Comparison of ENCODE assay signal across 2 cellular contexts in genomic region chr11:4068962-4069361, GRCh38.
TF ChIP-seq lines count a peak whose summit lies in the region.

No MANE protein-coding gene starts in this region.

TF ChIP-seq in SK-N-SH treated with all-trans-retinoic acid at 6 μM for 48 hours, 23 proteins besides CTCF, POLR2A, EP300 and RAD21 (continued from another document):
- no peak for TF ChIP-seq TOX (CRISPR knock-in tag; IDR thresholded peaks at IDR 0.05; ENCODE audit: borderline replicate concordance)
- no peak for TF ChIP-seq OSR1 (CRISPR knock-in tag; IDR thresholded peaks at IDR 0.05)
- TF ChIP-seq ZNF70 (CRISPR knock-in tag; IDR thresholded peaks at IDR 0.05), result no peak
- TF ChIP-seq PATZ1 (CRISPR knock-in tag; IDR thresholded peaks at IDR 0.05; ENCODE audit: borderline replicate concordance), result no peak
- TF ChIP-seq PPARA (CRISPR knock-in tag; IDR thresholded peaks at IDR 0.05; ENCODE audit: borderline replicate concordance), result no peak
- TF ChIP-seq CREB5 (CRISPR knock-in tag; IDR thresholded peaks at IDR 0.05; ENCODE audit: low read depth), result no peak
- no peak for TF ChIP-seq ESRRG (CRISPR knock-in tag; IDR thresholded peaks at IDR 0.05)
- no peak for TF ChIP-seq POU6F1 (CRISPR knock-in tag; IDR thresholded peaks at IDR 0.05; ENCODE audit: borderline replicate concordance, low read depth)
- TF ChIP-seq ZNF8 (CRISPR knock-in tag; IDR thresholded peaks at IDR 0.05), result no peak
- no peak for TF ChIP-seq CSRNP3 (CRISPR knock-in tag; IDR thresholded peaks at IDR 0.05)
- TF ChIP-seq CSDC2 (CRISPR knock-in tag; IDR thresholded peaks at IDR 0.05), result no peak
- no peak for TF ChIP-seq ZFP3 (CRISPR knock-in tag; IDR thresholded peaks at IDR 0.05)

TF ChIP-seq in SK-N-SH, 30 proteins besides CTCF, POLR2A, EP300 and RAD21 (continued from another document):
- TF ChIP-seq ZBTB33 (IDR thresholded peaks at IDR 0.05; ENCODE audit: borderline replicate concordance, low read depth) (no peak), EZH2phosphoT487 (IDR thresholded peaks at IDR 0.05; ENCODE audit: borderline replicate concordance, low read depth) (no peak), MEF2A (IDR thresholded peaks at IDR 0.05; ENCODE audit: borderline replicate concordance, low read depth) (no peak), MAX (IDR thresholded peaks at IDR 0.05; ENCODE audit: low read depth) (no peak)
